Comparison of ENCODE assay signal across 21 cellular contexts in the genomic region with DNA sequence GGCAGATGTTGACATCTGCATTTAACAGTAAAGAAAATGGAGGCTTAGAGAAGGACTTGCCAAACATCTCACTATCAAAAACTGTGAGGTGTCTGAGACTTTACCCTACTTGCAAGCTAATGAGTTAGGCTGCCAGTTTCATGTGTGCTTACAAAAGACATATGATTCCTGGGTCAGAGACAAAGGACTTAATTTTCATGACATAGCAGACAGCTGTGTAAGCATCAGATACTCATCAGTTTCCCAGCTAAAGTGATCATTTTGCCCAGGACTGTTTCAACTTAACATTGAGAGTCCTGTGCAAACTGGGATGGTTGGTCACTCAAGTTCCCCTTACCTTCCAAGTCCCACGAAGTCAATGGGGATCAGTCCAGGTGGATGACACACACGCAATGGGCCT. TPM values are rescaled to one million over a fixed set of nuclear protein-coding genes. Genes with fewer than 3 reads are reported as not detected.
"Had no signal": no experiment of that assay in that cellular context is flagged by ENCODE, and none has a peak within 500 bp of the region (broad histone marks: within the 10 kb centered on the region; RNA-seq: fewer than 3 reads in every experiment).

No MANE protein-coding gene starts in this region.

- H3K9me3 ChIP-seq: esophagus squamous epithelium, left lung, mucosa of descending colon, transverse colon, vagina had no signal

- H3K4me1 ChIP-seq: left lung, transverse colon had no signal

- H3K27me3 ChIP-seq: esophagus squamous epithelium, left lung, transverse colon, vagina had no signal

- DNase-seq: activated CD4-positive, alpha-beta T cell treated with anti-CD3 and anti-CD28 coated beads for 4 hours; activated CD8-positive, alpha-beta memory T cell treated with anti-CD3 and anti-CD28 coated beads, Interleukin-2, amount 50 U/mL, for 4 hours; activated CD8-positive, alpha-beta T cell treated with anti-CD3 and anti-CD28 coated beads for 36 hours; activated gamma-delta T cell; activated naive CD8-positive, alpha-beta T cell treated with anti-CD3 and anti-CD28 coated beads for 36 hours; activated T-cell treated with anti-CD3 and anti-CD28 coated beads, Interleukin-2, amount 50 U/mL, for 72 hours; central memory CD4-positive, alpha-beta T cell; esophagus squamous epithelium; foreskin fibroblast; hippocampal formation; left lung; mammary epithelial cell; mucosa of descending colon; natural killer cell; stimulated activated CD4-positive, alpha-beta T cell treated with anti-CD3 and anti-CD28 coated beads, Interleukin-4, amount 100 ng/mL, for 4 hours; stimulated activated naive CD8-positive, alpha-beta T cell treated with anti-CD3 and anti-CD28 coated beads, Interleukin-15, Interleukin-2, amounts not matched to agents 100 U/mL and 50 U/mL, for 24 hours; transverse colon had no signal

- H3K36me3 ChIP-seq: esophagus squamous epithelium, left lung, transverse colon, vagina had no signal

- H3K27ac ChIP-seq: coronary artery, esophagus squamous epithelium, left lung, transverse colon, vagina had no signal

- H3K4me3 ChIP-seq: coronary artery, esophagus squamous epithelium, left lung, mucosa of descending colon, skin epidermis, transverse colon, vagina had no signal

RNA-seq across cellular contexts. Expression of a gene that starts 18.9 kb away (rescaled TPM):
- total RNA-seq: activated CD8-positive, alpha-beta T cell treated with anti-CD3 and anti-CD28 coated beads for 36 hours; activated naive CD8-positive, alpha-beta T cell treated with anti-CD3 and anti-CD28 coated beads for 36 hours; activated T-cell treated with anti-CD3 and anti-CD28 coated beads, Interleukin-2, amount 50 U/mL, for 72 hours; left lung; natural killer cell; transverse colon; WTC11 had no signal
